Comparison of ENCODE assay signal across 2 cellular contexts in the genomic region with DNA sequence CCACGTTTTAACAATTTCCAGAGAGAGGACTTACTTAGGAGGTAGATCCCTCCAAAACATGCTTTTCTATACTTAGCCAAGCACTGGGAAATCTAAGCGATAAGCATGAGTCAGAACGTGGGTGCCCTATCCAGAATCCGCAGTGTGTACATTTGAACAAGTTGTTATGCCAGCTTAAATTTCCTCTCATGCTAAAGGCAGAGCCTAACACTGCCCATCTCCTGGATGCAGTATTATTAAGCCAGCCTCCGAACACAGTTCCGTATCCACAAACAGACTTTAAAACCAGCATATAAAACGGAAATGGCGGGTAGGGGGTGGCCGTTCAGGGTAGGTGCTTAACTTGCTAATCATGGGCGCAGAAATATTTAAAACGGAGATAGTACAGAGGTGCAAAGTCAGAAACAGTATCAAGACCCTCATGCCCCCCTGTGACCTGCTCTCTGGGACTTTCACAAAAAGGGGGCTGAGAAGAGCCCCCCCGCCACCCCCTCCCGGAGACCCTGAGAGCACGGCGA.
TF ChIP-seq lines count a peak whose summit lies in the region.

No MANE protein-coding gene starts in this region.

TF ChIP-seq in liver, 16 proteins besides CTCF, POLR2A, EP300 and RAD21:
- no peak for TF ChIP-seq NR2F2 (IDR thresholded peaks at IDR 0.05)
- TF ChIP-seq GABPA (IDR thresholded peaks at IDR 0.05 in 1 of 2, conservative IDR thresholded peaks at IDR 0.05 in 1 of 2) = no peak
- peak; percentile 18 for TF ChIP-seq YY1 (IDR thresholded peaks at IDR 0.05)

TF ChIP-seq in HepG2, 621 proteins besides CTCF, POLR2A, EP300 and RAD21:
- TF ChIP-seq ZNF296 (CRISPR knock-in tag; conservative IDR thresholded peaks at IDR 0.05) (no peak), SP1 (IDR thresholded peaks at IDR 0.05) (no peak), SP1 (CRISPR knock-in tag; IDR thresholded peaks at IDR 0.05) (no peak), HNF4G (IDR thresholded peaks at IDR 0.05; ENCODE audit: borderline replicate concordance, low read depth, low read length) (no peak), HNF4G (CRISPR knock-in tag; IDR thresholded peaks at IDR 0.05; ENCODE audit: borderline replicate concordance, low read depth) (no peak), TCF7 (IDR thresholded peaks at IDR 0.05; ENCODE audit: low read depth) (no peak), GATAD1 (CRISPR knock-in tag; IDR thresholded peaks at IDR 0.05) (no peak), ZNF253 (CRISPR knock-in tag; IDR thresholded peaks at IDR 0.05; ENCODE audit: borderline replicate concordance) (no peak), ZNF451 (CRISPR knock-in tag; IDR thresholded peaks at IDR 0.05) (no peak), ERF (CRISPR knock-in tag; IDR thresholded peaks at IDR 0.05) (no peak)
- TF ChIP-seq, protein P1, sequence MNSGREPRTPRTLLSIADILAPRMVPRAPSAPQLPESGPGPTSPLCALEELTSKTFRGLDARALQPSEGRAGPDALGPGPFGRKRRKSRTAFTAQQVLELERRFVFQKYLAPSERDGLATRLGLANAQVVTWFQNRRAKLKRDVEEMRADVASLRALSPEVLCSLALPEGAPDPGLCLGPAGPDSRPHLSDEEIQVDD (CRISPR knock-in tag; IDR thresholded peaks at IDR 0.05; ENCODE audit: borderline replicate concordance) = no peak
